Comparison of ENCODE assay signal across 28 cellular contexts in the genomic region with DNA sequence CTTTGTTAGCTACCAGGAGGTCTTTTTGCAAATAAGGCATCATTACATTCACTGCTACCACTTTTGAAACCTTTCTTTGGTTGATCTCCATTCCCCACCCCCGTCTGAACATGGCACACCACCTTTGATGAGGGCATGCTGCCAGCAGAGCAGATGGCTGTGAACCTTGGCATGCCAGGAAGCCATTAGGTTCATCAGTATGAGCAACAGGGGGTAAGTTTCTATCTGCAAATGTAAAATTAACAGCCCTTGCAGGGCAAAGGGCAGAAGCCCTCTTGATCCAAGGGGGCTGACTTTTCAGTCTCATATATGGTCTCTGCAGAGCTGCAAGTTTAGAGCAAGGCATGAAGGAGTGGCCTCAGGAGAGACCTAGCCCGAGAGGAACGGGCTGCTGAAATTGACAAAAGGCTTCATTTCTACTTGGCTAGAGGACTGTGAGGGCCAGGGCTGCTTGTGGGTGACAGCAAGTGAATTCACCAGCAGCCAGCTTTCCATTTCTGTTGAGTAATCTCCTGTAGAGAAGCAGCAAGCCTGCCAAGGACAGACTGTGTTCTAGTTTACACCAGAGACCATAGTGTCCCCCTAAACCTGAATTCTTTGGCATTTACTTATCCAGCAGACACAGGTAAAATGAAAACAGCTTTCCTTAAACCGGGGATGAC.
DNase-seq lines count a peak whose midpoint lies in the region; ATAC-seq and TF ChIP-seq lines count a peak whose summit lies in the region.
"Had no signal": no experiment of that assay in that cellular context is flagged by ENCODE, and none has a peak within 500 bp of the region (broad histone marks: within the 10 kb centered on the region; RNA-seq: fewer than 3 reads in every experiment).

No MANE protein-coding gene starts in this region.

- no peak overlapping the region for H3K4me3 ChIP-seq in GM23338
- no peak overlapping the region for H3K4me3 ChIP-seq in Karpas-422 (ENCODE audit: low read length)
- no peak overlapping the region for H3K4me3 ChIP-seq in hepatocyte
- H3K4me3 ChIP-seq: breast epithelium, colonic mucosa, lower lobe of right lung, SJSA1, skin epidermis, stomach, thyroid gland had no signal

- no peak for ATAC-seq in GM23338
- no peak for ATAC-seq in Right ventricle myocardium superior (ENCODE audit: poor library complexity)
- ATAC-seq: lower lobe of right lung had no signal

- H3K9me3 ChIP-seq in Karpas-422 (ENCODE audit: low read length) (no peaks in the 10 kb centered on the region), hepatocyte (ENCODE audit: low read depth) (no peaks in the 10 kb centered on the region)
- H3K9me3 ChIP-seq: colonic mucosa, lower lobe of right lung, SJSA1, thyroid gland had no signal

- H3K9me3 Mint-ChIP-seq in GM23338 = peaks cover 2% of the 10 kb centered on the region; the same call in 1 of the 3 replicates
- H3K9me3 Mint-ChIP-seq: activated naive CD4-positive, alpha-beta T cell treated with anti-CD3 and anti-CD28 coated beads, Interleukin-2, amount 10 ng/mL, durations not matched to agents 7 days and 5 days; activated T-helper 1 cell treated with anti-CD3 and anti-CD28 coated beads, Interleukin-12 subunit alpha, Interleukin-12 subunit beta, Interleukin-2, Interleukin-4 antibody, amounts not matched to agents 30 ng/mL and 10 ng/mL and 1 ng/mL, durations not matched to agents 14 hours and 24 hours and 36 hours had no signal

- TF ChIP-seq CTCF in GM23338 (conservative IDR thresholded peaks at IDR 0.05; ENCODE audit: low read depth in 2 of 2) (no peak), hepatocyte (IDR thresholded peaks at IDR 0.05; ENCODE audit: poor library complexity) (no peak)

- H3K27me3 ChIP-seq in GM23338 (ENCODE audit: insufficient read depth) (no peaks in the 10 kb centered on the region), Karpas-422 (ENCODE audit: low read length) (no peaks in the 10 kb centered on the region), hepatocyte (peaks cover 2% of the 10 kb centered on the region)
- H3K27me3 ChIP-seq: colonic mucosa, stomach, thyroid gland had no signal

- H3K4me3 Mint-ChIP-seq in GM23338 = no peak overlapping the region
- H3K4me3 Mint-ChIP-seq: activated CD4-positive, alpha-beta memory T cell treated with anti-CD3 and anti-CD28 coated beads for 36 hours; activated naive CD4-positive, alpha-beta T cell treated with anti-CD3 and anti-CD28 coated beads, Interleukin-2, amount 10 ng/mL, durations not matched to agents 7 days and 5 days; activated T-helper 1 cell treated with anti-CD3 and anti-CD28 coated beads, Interleukin-12 subunit alpha, Interleukin-12 subunit beta, Interleukin-2, Interleukin-4 antibody, amounts not matched to agents 30 ng/mL and 10 ng/mL and 1 ng/mL, durations not matched to agents 14 hours and 24 hours and 36 hours; B cell; nephron had no signal

- H3K79me2 ChIP-seq in GM23338 (replicated peaks; ENCODE audit: insufficient read depth) = no peaks in the 10 kb centered on the region
- H3K79me2 ChIP-seq in Karpas-422 (ENCODE audit: low read length) = no peaks in the 10 kb centered on the region
- no peaks in the 10 kb centered on the region for H3K79me2 ChIP-seq in hepatocyte

- H2AFZ ChIP-seq in GM23338 (peak overlapping the region; percentile 16; the same call in 1 of the 2 replicates), Karpas-422 (ENCODE audit: low read length) (no peak overlapping the region), hepatocyte (no peak overlapping the region)

- no peak overlapping the region for H3K27ac Mint-ChIP-seq in GM23338
- H3K27ac Mint-ChIP-seq: activated CD4-positive, alpha-beta memory T cell treated with anti-CD3 and anti-CD28 coated beads for 36 hours; activated naive CD4-positive, alpha-beta T cell treated with anti-CD3 and anti-CD28 coated beads, Interleukin-2, amount 10 ng/mL, durations not matched to agents 7 days and 5 days; activated T-helper 1 cell treated with anti-CD3 and anti-CD28 coated beads, Interleukin-12 subunit alpha, Interleukin-12 subunit beta, Interleukin-2, Interleukin-4 antibody, amounts not matched to agents 30 ng/mL and 10 ng/mL and 1 ng/mL, durations not matched to agents 14 hours and 24 hours and 36 hours; B cell; nephron had no signal

- H3K4me1 Mint-ChIP-seq in GM23338 = peaks cover 2% of the 10 kb centered on the region; the same call in 1 of the 3 replicates
- H3K4me1 Mint-ChIP-seq: activated naive CD4-positive, alpha-beta T cell treated with anti-CD3 and anti-CD28 coated beads, Interleukin-2, amount 10 ng/mL, durations not matched to agents 7 days and 5 days; B cell; nephron had no signal

- no peak overlapping the region for H3K9ac ChIP-seq in Karpas-422 (ENCODE audit: low read length)
- H3K9ac ChIP-seq: KMS-11 had no signal

- H3K36me3 ChIP-seq in GM23338 (ENCODE audit: insufficient read depth) (no peaks in the 10 kb centered on the region; the same call in 1 of the 2 replicates), Karpas-422 (ENCODE audit: insufficient read depth, low read length) (no peaks in the 10 kb centered on the region), hepatocyte (replicated peaks; ENCODE audit: insufficient read depth, low read depth) (no peaks in the 10 kb centered on the region)
- H3K36me3 ChIP-seq: breast epithelium, colonic mucosa, lower lobe of right lung, SJSA1, stomach, thyroid gland had no signal

- no peaks in the 10 kb centered on the region for H3F3A ChIP-seq in GM23338 (replicated peaks; ENCODE audit: low read depth)

- H4K20me1 ChIP-seq in GM23338 (replicated peaks; ENCODE audit: insufficient read depth) = no peaks in the 10 kb centered on the region
- H4K20me1 ChIP-seq in Karpas-422 (ENCODE audit: insufficient read depth, low read depth, low read length) = no peaks in the 10 kb centered on the region
- no peaks in the 10 kb centered on the region for H4K20me1 ChIP-seq in hepatocyte (ENCODE audit: insufficient read depth, poor library complexity, severe bottlenecking)

- no peak overlapping the region for H3K27ac ChIP-seq in GM23338 (ENCODE audit: low read depth)
- no peak overlapping the region for H3K27ac ChIP-seq in Karpas-422 (ENCODE audit: low read length)
- H3K27ac ChIP-seq in hepatocyte = no peak overlapping the region
- H3K27ac ChIP-seq: breast epithelium, colonic mucosa, epithelial cell of prostate, KMS-11, lower lobe of right lung, SJSA1, skin epidermis, stomach, thyroid gland had no signal

- WGBS in hepatocyte (ENCODE audit: low lambda C conversion rate, missing lambda C conversion rate) = 66% methylated on average over 4 of the region's 4 CpGs

- no peaks in the 10 kb centered on the region for H3K27me3 Mint-ChIP-seq in GM23338 (ENCODE audit: insufficient read depth, low read depth, poor library complexity)

- intact Hi-C loops in Right ventricle myocardium superior (cut with DNase I) = no loop called here

- H3K9me2 ChIP-seq in GM23338 (ENCODE audit: insufficient read depth) (no peaks in the 10 kb centered on the region), Karpas-422 (replicated peaks; ENCODE audit: insufficient read depth, low read length) (no peaks in the 10 kb centered on the region), hepatocyte (replicated peaks; ENCODE audit: insufficient read depth) (no peaks in the 10 kb centered on the region)

- no peaks in the 10 kb centered on the region for H3K36me3 Mint-ChIP-seq in GM23338 (ENCODE audit: low read depth)
- H3K36me3 Mint-ChIP-seq: activated CD4-positive, alpha-beta memory T cell treated with anti-CD3 and anti-CD28 coated beads for 36 hours; activated naive CD4-positive, alpha-beta T cell treated with anti-CD3 and anti-CD28 coated beads, Interleukin-2, amount 10 ng/mL, durations not matched to agents 7 days and 5 days had no signal

- DNase-seq in C1 segment of cervical spinal cord (lab: John Stamatoyannopoulos, UW) = peak in 9 of 14 donors; percentile 0 to 99 (median 12)
- no peak for DNase-seq in GM23338 (ENCODE audit: low spot score)
- peak; percentile 88 to 97 for DNase-seq in NCI-H446 (lab: John Stamatoyannopoulos, UW)
- DNase-seq in cerebellum (ENCODE audit: low spot score) = peak; percentile 85
- DNase-seq in NCI-H1436 (lab: John Stamatoyannopoulos, UW) = no peak
- no peak for DNase-seq in Karpas-422
- DNase-seq in Right ventricle myocardium superior = no peak
- DNase-seq in hepatocyte (ENCODE audit: low spot score) = no peak
- DNase-seq: activated CD4-positive, alpha-beta memory T cell treated with anti-CD3 and anti-CD28 coated beads for 36 hours; activated CD8-positive, alpha-beta memory T cell treated with anti-CD3 and anti-CD28 coated beads, Interleukin-2, amount 50 U/mL, for 4 hours; activated naive CD4-positive, alpha-beta T cell treated with anti-CD3 and anti-CD28 coated beads, Interleukin-2, amount 10 ng/mL, durations not matched to agents 7 days and 5 days; colonic mucosa; effector CD8-positive, alpha-beta T cell; HCEC 1CT; kidney; lower lobe of right lung; NCI-H1930; NCI-H526; stomach; thyroid gland had no signal

- H3K4me2 ChIP-seq in GM23338 (no peak overlapping the region), Karpas-422 (ENCODE audit: low read depth, low read length, poor library complexity, severe bottlenecking) (no peak overlapping the region), hepatocyte (no peak overlapping the region)
- H3K4me2 ChIP-seq: KMS-11 had no signal

- H3K4me1 ChIP-seq in GM23338 (ENCODE audit: insufficient read depth) = no peaks in the 10 kb centered on the region
- H3K4me1 ChIP-seq in Karpas-422 (ENCODE audit: low read length) = no peaks in the 10 kb centered on the region
- H3K4me1 ChIP-seq in hepatocyte (ENCODE audit: insufficient read depth) = no peaks in the 10 kb centered on the region
- H3K4me1 ChIP-seq: breast epithelium, colonic mucosa, lower lobe of right lung, SJSA1, stomach, thyroid gland had no signal

TF ChIP-seq in GM23338, 12 proteins besides CTCF, POLR2A, EP300 and RAD21 (continues in another document):
- no peak for TF ChIP-seq CREB1 (CRISPR knock-in tag; IDR thresholded peaks at IDR 0.05; ENCODE audit: low read depth)

Comparison
In these comparisons a context has a peak if more than half of its experiments do, and no peak if none do; other contexts are left out.
1. DNase-seq: peak in C1 segment of cervical spinal cord (9 of 14), NCI-H446 (2 of 2) and cerebellum (single experiment); none in GM23338 (single experiment), NCI-H1436 (single experiment), Karpas-422 (single experiment), Right ventricle myocardium superior (single experiment) and hepatocyte (single experiment).